In genomic region chr7:27157717-27158431, GRCh38 we compare ENCODE assay signal across 10 cellular contexts. TPM values are rescaled to one million over a fixed set of nuclear protein-coding genes. Genes with fewer than 3 reads are reported as not detected.
DNase-seq lines count a peak whose midpoint lies in the region; ATAC-seq and TF ChIP-seq lines count a peak whose summit lies in the region.
"Had no signal": no experiment of that assay in that cellular context is flagged by ENCODE, and none has a peak within 500 bp of the region (broad histone marks: within the 10 kb centered on the region; RNA-seq: fewer than 3 reads in every experiment).

No MANE protein-coding gene starts in this region.

- peaks cover 85% of the 10 kb centered on the region for H3K27me3 ChIP-seq in CD8-positive, alpha-beta memory T cell (ENCODE audit: insufficient read depth, low read length, poor library complexity, severe bottlenecking)
- H3K27me3 ChIP-seq in WERI-Rb-1 (ENCODE audit: insufficient read depth, low read depth, severe bottlenecking), result peaks cover 36% of the 10 kb centered on the region

- peak overlapping the region in 4 of 8 donors; percentile 3 to 97 (median 70) for H3K27ac Mint-ChIP-seq in CD8-positive, alpha-beta memory T cell
- peak overlapping the region; percentile 87 for H3K27ac Mint-ChIP-seq in mesothelial cell of epicardium
- no peak overlapping the region for H3K27ac Mint-ChIP-seq in activated T-helper 17 cell treated with anti-CD3 and anti-CD28 coated beads, Interleukin-2, amount 50 U/mL, for 72 hours

- H3K9me3 ChIP-seq in CD8-positive, alpha-beta memory T cell (ENCODE audit: low read length), result no peaks in the 10 kb centered on the region
- peaks cover 13% of the 10 kb centered on the region for H3K9me3 ChIP-seq in WERI-Rb-1 (ENCODE audit: severe bottlenecking)
- H3K9me3 ChIP-seq: esophagus muscularis mucosa had no signal

- ATAC-seq in activated T-helper 17 cell treated with anti-CD3 and anti-CD28 coated beads, Interleukin-2, amount 50 U/mL, for 72 hours (replicated peaks), result no peak

- peaks cover 0 to 2% (median 0%) of the 10 kb centered on the region in 3 donors for H3K36me3 Mint-ChIP-seq in CD8-positive, alpha-beta memory T cell
- peaks cover 10% of the 10 kb centered on the region for H3K36me3 Mint-ChIP-seq in mesothelial cell of epicardium
- peaks cover 16% of the 10 kb centered on the region for H3K36me3 Mint-ChIP-seq in activated T-helper 17 cell treated with anti-CD3 and anti-CD28 coated beads, Interleukin-2, amount 50 U/mL, for 72 hours (ENCODE audit: low read depth)

- TF ChIP-seq CTCF in WERI-Rb-1 (IDR thresholded peaks at IDR 0.05; ENCODE audit: low read depth, low read length), result no peak
- TF ChIP-seq CTCF in mesothelial cell of epicardium (IDR thresholded peaks at IDR 0.05; ENCODE audit: unreplicated experiment), result no peak
- no peak for TF ChIP-seq CTCF in GM20000 (IDR thresholded peaks at IDR 0.05; ENCODE audit: extremely low read depth, missing control alignments)

- no peak overlapping the region for H3K27ac ChIP-seq in CD8-positive, alpha-beta memory T cell (ENCODE audit: low read depth, low read length)
- H3K27ac ChIP-seq in WERI-Rb-1, result no peak overlapping the region
- H3K27ac ChIP-seq: esophagus muscularis mucosa had no signal

- POLR2A ChIA-PET in CD8-positive, alpha-beta memory T cell (lab: Charles Lee), result no interaction called here

- H3K9me3 Mint-ChIP-seq in CD8-positive, alpha-beta memory T cell, result peaks cover 0 to 12% (median 0%) of the 10 kb centered on the region in 5 donors
- H3K9me3 Mint-ChIP-seq in mesothelial cell of epicardium, result no peaks in the 10 kb centered on the region
- no peaks in the 10 kb centered on the region for H3K9me3 Mint-ChIP-seq in activated T-helper 17 cell treated with anti-CD3 and anti-CD28 coated beads, Interleukin-2, amount 50 U/mL, for 72 hours

- peaks cover 31% of the 10 kb centered on the region for H3K4me1 ChIP-seq in CD8-positive, alpha-beta memory T cell (ENCODE audit: insufficient read depth, low read length)

- H3K4me1 Mint-ChIP-seq in CD8-positive, alpha-beta memory T cell, result peaks cover 39 to 59% (median 53%) of the 10 kb centered on the region in 3 donors
- H3K4me1 Mint-ChIP-seq in mesothelial cell of epicardium, result peaks cover 63% of the 10 kb centered on the region
- H3K4me1 Mint-ChIP-seq in activated T-helper 17 cell treated with anti-CD3 and anti-CD28 coated beads, Interleukin-2, amount 50 U/mL, for 72 hours, result peaks cover 15% of the 10 kb centered on the region

- no peaks in the 10 kb centered on the region for H3K36me3 ChIP-seq in CD8-positive, alpha-beta memory T cell (ENCODE audit: insufficient read depth, low read length)
- no peaks in the 10 kb centered on the region for H3K36me3 ChIP-seq in WERI-Rb-1
- H3K36me3 ChIP-seq: esophagus muscularis mucosa had no signal

- peak overlapping the region in 5 of 7 donors; percentile 23 to 86 (median 54) for H3K4me3 Mint-ChIP-seq in CD8-positive, alpha-beta memory T cell
- H3K4me3 Mint-ChIP-seq in mesothelial cell of epicardium, result peak overlapping the region; percentile 70
- H3K4me3 Mint-ChIP-seq in activated T-helper 17 cell treated with anti-CD3 and anti-CD28 coated beads, Interleukin-2, amount 50 U/mL, for 72 hours, result no peak overlapping the region

- CTCF ChIA-PET in CD8-positive, alpha-beta memory T cell (lab: Charles Lee), result interaction anchor here (1.1 to 2.8 kb wide), 6 partner anchors 8 to 1265 kb away, joined by 3 to 14 read pairs (median 7); partner anchors contain the start of gene HOXA9

- H3K4me3 ChIP-seq in CD8-positive, alpha-beta memory T cell (ENCODE audit: low read length), result no peak overlapping the region
- no peak overlapping the region for H3K4me3 ChIP-seq in WERI-Rb-1 (ENCODE audit: low read depth, low read length)
- H3K4me3 ChIP-seq: esophagus muscularis mucosa had no signal

- peaks cover 85 to 90% of the 10 kb centered on the region in 2 donors for H3K27me3 Mint-ChIP-seq in CD8-positive, alpha-beta memory T cell
- H3K27me3 Mint-ChIP-seq in mesothelial cell of epicardium (ENCODE audit: low read depth), result peaks cover 83% of the 10 kb centered on the region
- H3K27me3 Mint-ChIP-seq in activated T-helper 17 cell treated with anti-CD3 and anti-CD28 coated beads, Interleukin-2, amount 50 U/mL, for 72 hours, result peaks cover 66% of the 10 kb centered on the region

- no peak for DNase-seq in CD8-positive, alpha-beta memory T cell
- DNase-seq in WERI-Rb-1 (peak; percentile 5), mesothelial cell of epicardium (ENCODE audit: low spot score in 2 of 2, unreplicated experiment in 2 of 2) (no peak), SHP77 (lab: John Stamatoyannopoulos, UW) (no peak), GM20000 (ENCODE audit: low spot score) (no peak)
- DNase-seq: kidney glomerular epithelial cell, NCI-H82, T-helper 9 cell had no signal

RNA-seq across cellular contexts. Expression of gene HOXA7, which starts 1.4 kb away (rescaled TPM):
- total RNA-seq in CD8-positive, alpha-beta memory T cell, result not detected
- polyA plus RNA-seq in CD8-positive, alpha-beta memory T cell, result not detected
- 17.4 to 18.9 TPM (median 17.9 TPM) in 3 replicates for total RNA-seq in mesothelial cell of epicardium
- total RNA-seq in activated T-helper 17 cell treated with anti-CD3 and anti-CD28 coated beads, Interleukin-2, amount 50 U/mL, for 72 hours, result not detected

RNA-seq across cellular contexts. Expression of gene HOXA3, which starts 5.5 kb away (rescaled TPM):
- total RNA-seq in CD8-positive, alpha-beta memory T cell, result not detected
- not detected for polyA plus RNA-seq in CD8-positive, alpha-beta memory T cell
- total RNA-seq in mesothelial cell of epicardium, result 197 to 209 TPM (median 201 TPM) in 3 replicates
- not detected for total RNA-seq in activated T-helper 17 cell treated with anti-CD3 and anti-CD28 coated beads, Interleukin-2, amount 50 U/mL, for 72 hours

RNA-seq across cellular contexts. Expression of gene HOXA9, which starts 7.5 kb away (rescaled TPM):
- total RNA-seq in CD8-positive, alpha-beta memory T cell, result not detected
- polyA plus RNA-seq in CD8-positive, alpha-beta memory T cell, result not detected
- 10.8 to 14.5 TPM (median 13.2 TPM) in 3 replicates for total RNA-seq in mesothelial cell of epicardium
- total RNA-seq in activated T-helper 17 cell treated with anti-CD3 and anti-CD28 coated beads, Interleukin-2, amount 50 U/mL, for 72 hours, result not detected

RNA-seq across cellular contexts. Expression of gene HOXA6, which starts 10.3 kb away (rescaled TPM):
- not detected for total RNA-seq in CD8-positive, alpha-beta memory T cell
- not detected for polyA plus RNA-seq in CD8-positive, alpha-beta memory T cell
- total RNA-seq in mesothelial cell of epicardium, result 43.7 to 45.6 TPM (median 44.4 TPM) in 3 replicates
- not detected for total RNA-seq in activated T-helper 17 cell treated with anti-CD3 and anti-CD28 coated beads, Interleukin-2, amount 50 U/mL, for 72 hours

RNA-seq across cellular contexts. Expression of gene HOXA5, which starts 14.4 kb away (rescaled TPM):
- not detected for total RNA-seq in CD8-positive, alpha-beta memory T cell
- polyA plus RNA-seq in CD8-positive, alpha-beta memory T cell, result not detected
- total RNA-seq in mesothelial cell of epicardium, result 128 to 133 TPM (median 133 TPM) in 3 replicates
- total RNA-seq in activated T-helper 17 cell treated with anti-CD3 and anti-CD28 coated beads, Interleukin-2, amount 50 U/mL, for 72 hours, result not detected

Comparison
In these comparisons a context has a peak if more than half of its experiments do, and no peak if none do; other contexts are left out.
1. RNA of gene HOXA7, which starts 1.4 kb away (total RNA-seq): 17.4 to 18.9 TPM in mesothelial cell of epicardium; not detected in CD8-positive, alpha-beta memory T cell and not detected in activated T-helper 17 cell treated with anti-CD3 and anti-CD28 coated beads, Interleukin-2, amount 50 U/mL, for 72 hours; every median in the first group is over 10 times any median in the second.
2. RNA of gene HOXA3, which starts 5.5 kb away (total RNA-seq): 197 to 209 TPM in mesothelial cell of epicardium; not detected in CD8-positive, alpha-beta memory T cell and not detected in activated T-helper 17 cell treated with anti-CD3 and anti-CD28 coated beads, Interleukin-2, amount 50 U/mL, for 72 hours; every median in the first group is over 100 times any median in the second.
3. RNA of gene HOXA9, which starts 7.5 kb away (total RNA-seq): 10.8 to 14.5 TPM in mesothelial cell of epicardium; not detected in CD8-positive, alpha-beta memory T cell and not detected in activated T-helper 17 cell treated with anti-CD3 and anti-CD28 coated beads, Interleukin-2, amount 50 U/mL, for 72 hours; every median in the first group is over 10 times any median in the second.